Comparison of ENCODE assay signal across 8 cellular contexts in genomic region chr18:45197526-45197970, GRCh38.
DNase-seq lines count a peak whose midpoint lies in the region; ATAC-seq and TF ChIP-seq lines count a peak whose summit lies in the region.

No MANE protein-coding gene starts in this region.

- no peaks in the 10 kb centered on the region for H3K36me3 ChIP-seq in spleen

- 54 to 64% (median 60%) methylated on average over 5 of the region's 5 CpGs for WGBS in spleen, 5 donors

- H3K27me3 ChIP-seq in spleen (replicated peaks in 1 of 7): no peaks in the 10 kb centered on the region

- no peak for TF ChIP-seq CTCF in spleen (IDR thresholded peaks at IDR 0.05 in 8 of 11, conservative IDR thresholded peaks at IDR 0.05 in 3 of 11)

- peaks cover 0 to 3% (median 0%) of the 10 kb centered on the region in 9 donors for H3K9me3 Mint-ChIP-seq in naive thymus-derived CD8-positive, alpha-beta T cell

- no peaks in the 10 kb centered on the region for H3K4me1 ChIP-seq in spleen

- peaks cover 0 to 16% (median 4%) of the 10 kb centered on the region in 5 donors for H3K27me3 Mint-ChIP-seq in naive thymus-derived CD8-positive, alpha-beta T cell

- no peak for TF ChIP-seq POLR2A in spleen (IDR thresholded peaks at IDR 0.05)

- ATAC-seq in HG02588 (IDR thresholded peaks at IDR 0.05; ENCODE audit: unreplicated experiment): peak; percentile 99
- ATAC-seq in naive thymus-derived CD8-positive, alpha-beta T cell: no peak

- H3K36me3 Mint-ChIP-seq in naive thymus-derived CD8-positive, alpha-beta T cell: no peaks in the 10 kb centered on the region

- no peaks in the 10 kb centered on the region for H3K9me3 ChIP-seq in spleen

- intact Hi-C loops in spleen (cut with DNase I; ENCODE audit: low total_unique reads): no loop called here

- no peak overlapping the region for H3K4me3 ChIP-seq in spleen

- peak; percentile 54 for DNase-seq in NCI-H748 (lab: John Stamatoyannopoulos, UW; ENCODE audit: unreplicated experiment)
- DNase-seq in NCI-H748 treated with DMSO at 0.1 percent for 48 hours (lab: John Stamatoyannopoulos, UW): no peak
- DNase-seq in NCI-H345 (lab: John Stamatoyannopoulos, UW): peak; percentile 58
- DNase-seq in putamen (ENCODE audit: low spot score): peak; percentile 59
- no peak for DNase-seq in inferior parietal cortex (ENCODE audit: extremely low spot score)
- DNase-seq in naive thymus-derived CD8-positive, alpha-beta T cell: no peak
- no peak for DNase-seq in spleen

- H3K27ac ChIP-seq in spleen: no peak overlapping the region

- POLR2A ChIA-PET in naive thymus-derived CD8-positive, alpha-beta T cell (lab: Charles Lee): no interaction called here

- H3K4me1 Mint-ChIP-seq in naive thymus-derived CD8-positive, alpha-beta T cell: peaks cover 0 to 1% (median 0%) of the 10 kb centered on the region in 4 donors

- no peak overlapping the region for H3K27ac Mint-ChIP-seq in naive thymus-derived CD8-positive, alpha-beta T cell

- no peak overlapping the region for H3K4me3 Mint-ChIP-seq in naive thymus-derived CD8-positive, alpha-beta T cell

Comparison
In these comparisons a context has a peak if more than half of its experiments do, and no peak if none do; other contexts are left out.
1. DNase-seq: peak in NCI-H748 (single experiment), NCI-H345 (single experiment) and putamen (single experiment); none in NCI-H748 treated with DMSO at 0.1 percent for 48 hours (single experiment), inferior parietal cortex (single experiment), naive thymus-derived CD8-positive, alpha-beta T cell (0 of 10) and spleen (single experiment).